17 cellular contexts compared by ENCODE assay signal in genomic region chr12:100860611-100861010, GRCh38.
DNase-seq lines count a peak whose midpoint lies in the region; ATAC-seq and TF ChIP-seq lines count a peak whose summit lies in the region.
"Had no signal": no experiment of that assay in that cellular context is flagged by ENCODE, and none has a peak within 500 bp of the region (broad histone marks: within the 10 kb centered on the region; RNA-seq: fewer than 3 reads in every experiment).

No MANE protein-coding gene starts in this region.

- no peaks in the 10 kb centered on the region for H3K27me3 ChIP-seq in RWPE2 (ENCODE audit: insufficient read depth, poor library complexity, severe bottlenecking)
- no peaks in the 10 kb centered on the region for H3K27me3 ChIP-seq in testis
- H3K27me3 ChIP-seq: SJCRH30 had no signal

- TF ChIP-seq POLR2A in testis (IDR thresholded peaks at IDR 0.05): no peak

- H3K4me3 ChIP-seq in RWPE2 (ENCODE audit: severe bottlenecking): no peak overlapping the region
- H3K4me3 ChIP-seq in testis: no peak overlapping the region
- H3K4me3 ChIP-seq: GM12878, SJCRH30 had no signal

- peak; percentile 50 for DNase-seq in NCI-H2029 (lab: John Stamatoyannopoulos, UW)
- no peak for DNase-seq in NCI-H2029 treated with DMSO at 0.1 percent for 48 hours (lab: John Stamatoyannopoulos, UW)
- DNase-seq in RWPE2 (ENCODE audit: low spot score): no peak
- DNase-seq in epithelial cell of prostate (ENCODE audit: low read depth, low spot score): peak; percentile 64
- DNase-seq in RKO (ENCODE audit: low spot score): no peak
- DNase-seq in RPMI8226: no peak
- DNase-seq in testis: no peak
- DNase-seq in activated T-cell treated with anti-CD3 and anti-CD28 coated beads for 4 hours: no peak
- DNase-seq: CD4-positive, alpha-beta memory T cell; GDM1; HCEC 1CT; NCI-H2081; NCI-H526 treated with DMSO at 0.1 percent for 48 hours; SJCRH30 had no signal

- H3K36me3 ChIP-seq in RWPE2 (ENCODE audit: low read depth): no peaks in the 10 kb centered on the region
- H3K36me3 ChIP-seq in testis (ENCODE audit: low read depth, missing control alignments): no peaks in the 10 kb centered on the region
- H3K36me3 ChIP-seq: SJCRH30 had no signal

- ATAC-seq in RWPE2 (ENCODE audit: low read depth): peak; percentile 63
- ATAC-seq: GM12878 had no signal

- no peak for TF ChIP-seq CTCF in RWPE2 (IDR thresholded peaks at IDR 0.05; ENCODE audit: poor library complexity, severe bottlenecking)
- no peak for TF ChIP-seq CTCF in testis (IDR thresholded peaks at IDR 0.05)

- WGBS in testis, 2 donors: 78 to 83% methylated on average over 8 of the region's 8 CpGs

- intact Hi-C loops in testis (cut with DNase I; ENCODE audit: low total_unique reads): no loop called here

- no peaks in the 10 kb centered on the region for H3K9me3 ChIP-seq in RWPE2 (ENCODE audit: severe bottlenecking)
- H3K9me3 ChIP-seq in testis: no peaks in the 10 kb centered on the region
- H3K9me3 ChIP-seq: SJCRH30 had no signal

- H3K27ac ChIP-seq in RWPE2 (ENCODE audit: poor library complexity, severe bottlenecking) (peak overlapping the region; percentile 32), epithelial cell of prostate (peak overlapping the region; percentile 50), testis (no peak overlapping the region)
- H3K27ac ChIP-seq: 22Rv1, RWPE1, SJCRH30 had no signal

- H3K4me1 ChIP-seq in RWPE2 (ENCODE audit: insufficient read depth, poor library complexity, severe bottlenecking) (peaks cover 13% of the 10 kb centered on the region), testis (no peaks in the 10 kb centered on the region)

Comparison
In these comparisons a context has a peak if more than half of its experiments do, and no peak if none do; other contexts are left out.
1. DNase-seq: peak in NCI-H2029 (single experiment) and epithelial cell of prostate (single experiment); none in NCI-H2029 treated with DMSO at 0.1 percent for 48 hours (single experiment), RWPE2 (single experiment), RKO (single experiment), RPMI8226 (single experiment), testis (single experiment) and activated T-cell treated with anti-CD3 and anti-CD28 coated beads for 4 hours (single experiment).
2. H3K27ac ChIP-seq: peak in RWPE2 (single experiment) and epithelial cell of prostate (single experiment); none in testis (0 of 2).